ENCODE assay signal across 8 cellular contexts in the genomic region with DNA sequence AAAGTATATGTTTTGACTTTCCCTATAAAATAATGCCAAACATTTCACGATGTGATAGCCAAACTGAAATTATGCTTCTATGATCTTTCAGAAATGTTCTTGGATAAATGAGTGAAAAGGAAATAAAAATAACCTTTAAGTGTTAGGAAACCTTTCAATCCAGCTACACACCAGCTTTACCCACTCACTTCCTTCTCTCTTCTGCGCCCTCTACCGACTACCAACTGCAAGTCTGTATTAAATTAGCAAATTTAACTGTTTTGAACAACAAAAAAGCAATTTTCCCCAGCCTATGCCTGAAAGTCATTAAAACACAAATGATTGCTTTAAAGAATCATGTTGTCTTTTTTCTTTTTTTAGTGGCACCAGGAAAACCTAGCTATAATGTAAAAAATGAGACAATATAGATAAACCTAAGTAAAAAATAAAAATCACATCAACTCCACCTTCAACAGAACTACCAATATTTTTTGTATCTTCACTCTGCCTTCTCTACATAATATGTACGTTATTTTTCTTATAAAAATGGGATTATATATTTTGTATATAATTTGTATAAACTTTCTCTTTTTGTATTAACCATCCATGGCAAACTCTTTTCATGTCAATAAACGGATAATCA. TPM values are rescaled to one million over a fixed set of nuclear protein-coding genes. Genes with fewer than 3 reads are reported as not detected.
DNase-seq lines count a peak whose midpoint lies in the region; ATAC-seq, FAIRE-seq and TF ChIP-seq lines count a peak whose summit lies in the region.

No MANE protein-coding gene starts in this region.

- peak; percentile 63 for TF ChIP-seq CTCF in psoas muscle (IDR thresholded peaks at IDR 0.05)

- no peak overlapping the region for H3K4me3 ChIP-seq in psoas muscle

- H3K9me3 ChIP-seq in psoas muscle, result no peaks in the 10 kb centered on the region

- 50 to 57% (median 51%) methylated on average over 5 of the region's 5 CpGs for WGBS in psoas muscle, 3 donors

- intact Hi-C loops in psoas muscle (cut with DNase I), result no loop called here

- DNase-seq in erythroblast (lab: John Stamatoyannopoulos, UW), result peak; percentile 41 to 64
- DNase-seq in psoas muscle, result no peak
- no peak for DNase-seq in ureter (ENCODE audit: low spot score)
- no peak for DNase-seq in occipital lobe (lab: John Stamatoyannopoulos, UW)
- DNase-seq in inferior parietal cortex (ENCODE audit: extremely low spot score), result no peak

- no peak for TF ChIP-seq POLR2A in erythroblast (IDR thresholded peaks at IDR 0.05; ENCODE audit: low read length)

- peaks cover 37% of the 10 kb centered on the region for H3K4me1 ChIP-seq in psoas muscle

- TF ChIP-seq EP300 in Ishikawa (IDR thresholded peaks at IDR 0.05; ENCODE audit: borderline replicate concordance), result no peak

- no peak for ATAC-seq in psoas muscle

- TF ChIP-seq RAD21 in Ishikawa (IDR thresholded peaks at IDR 0.05; ENCODE audit: low read depth), result peak; percentile 37

- FAIRE-seq in G401.6 (lab: Jason Lieb, UNC) (peak; percentile 88), TTC549 (lab: Jason Lieb, UNC) (peak; percentile 88)

- H3K27ac ChIP-seq in psoas muscle, result no peak overlapping the region

- no peaks in the 10 kb centered on the region for H3K36me3 ChIP-seq in psoas muscle (ENCODE audit: insufficient read depth in 1 of 2, low read depth in 1 of 2)

- no peaks in the 10 kb centered on the region for H3K27me3 ChIP-seq in psoas muscle (ENCODE audit: insufficient read depth in 3 of 3, low read length in 2 of 3)

TF ChIP-seq in Ishikawa, 13 proteins besides CTCF, POLR2A, EP300 and RAD21:
- TF ChIP-seq TCF12 (IDR thresholded peaks at IDR 0.05; ENCODE audit: low read depth) (no peak), TEAD4 (IDR thresholded peaks at IDR 0.05) (no peak), NFIC (IDR thresholded peaks at IDR 0.05) (no peak), CREB1 (IDR thresholded peaks at IDR 0.05; ENCODE audit: low read depth) (no peak), EGR1 (IDR thresholded peaks at IDR 0.05) (no peak), TAF1 (IDR thresholded peaks at IDR 0.05; ENCODE audit: low read depth) (no peak), YY1 (IDR thresholded peaks at IDR 0.05; ENCODE audit: low read depth) (no peak), CEBPB (IDR thresholded peaks at IDR 0.05) (no peak), ZBTB7A (IDR thresholded peaks at IDR 0.05; ENCODE audit: low read depth) (no peak), FOXM1 (IDR thresholded peaks at IDR 0.05; ENCODE audit: borderline replicate concordance, low read depth) (no peak)
- TF ChIP-seq, protein P1, sequence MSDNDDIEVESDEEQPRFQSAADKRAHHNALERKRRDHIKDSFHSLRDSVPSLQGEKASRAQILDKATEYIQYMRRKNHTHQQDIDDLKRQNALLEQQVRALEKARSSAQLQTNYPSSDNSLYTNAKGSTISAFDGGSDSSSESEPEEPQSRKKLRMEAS (IDR thresholded peaks at IDR 0.05), result no peak
- TF ChIP-seq, protein P2, sequence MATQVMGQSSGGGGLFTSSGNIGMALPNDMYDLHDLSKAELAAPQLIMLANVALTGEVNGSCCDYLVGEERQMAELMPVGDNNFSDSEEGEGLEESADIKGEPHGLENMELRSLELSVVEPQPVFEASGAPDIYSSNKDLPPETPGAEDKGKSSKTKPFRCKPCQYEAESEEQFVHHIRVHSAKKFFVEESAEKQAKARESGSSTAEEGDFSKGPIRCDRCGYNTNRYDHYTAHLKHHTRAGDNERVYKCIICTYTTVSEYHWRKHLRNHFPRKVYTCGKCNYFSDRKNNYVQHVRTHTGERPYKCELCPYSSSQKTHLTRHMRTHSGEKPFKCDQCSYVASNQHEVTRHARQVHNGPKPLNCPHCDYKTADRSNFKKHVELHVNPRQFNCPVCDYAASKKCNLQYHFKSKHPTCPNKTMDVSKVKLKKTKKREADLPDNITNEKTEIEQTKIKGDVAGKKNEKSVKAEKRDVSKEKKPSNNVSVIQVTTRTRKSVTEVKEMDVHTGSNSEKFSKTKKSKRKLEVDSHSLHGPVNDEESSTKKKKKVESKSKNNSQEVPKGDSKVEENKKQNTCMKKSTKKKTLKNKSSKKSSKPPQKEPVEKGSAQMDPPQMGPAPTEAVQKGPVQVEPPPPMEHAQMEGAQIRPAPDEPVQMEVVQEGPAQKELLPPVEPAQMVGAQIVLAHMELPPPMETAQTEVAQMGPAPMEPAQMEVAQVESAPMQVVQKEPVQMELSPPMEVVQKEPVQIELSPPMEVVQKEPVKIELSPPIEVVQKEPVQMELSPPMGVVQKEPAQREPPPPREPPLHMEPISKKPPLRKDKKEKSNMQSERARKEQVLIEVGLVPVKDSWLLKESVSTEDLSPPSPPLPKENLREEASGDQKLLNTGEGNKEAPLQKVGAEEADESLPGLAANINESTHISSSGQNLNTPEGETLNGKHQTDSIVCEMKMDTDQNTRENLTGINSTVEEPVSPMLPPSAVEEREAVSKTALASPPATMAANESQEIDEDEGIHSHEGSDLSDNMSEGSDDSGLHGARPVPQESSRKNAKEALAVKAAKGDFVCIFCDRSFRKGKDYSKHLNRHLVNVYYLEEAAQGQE (IDR thresholded peaks at IDR 0.05; ENCODE audit: low read depth), result no peak
- TF ChIP-seq, protein P3, sequence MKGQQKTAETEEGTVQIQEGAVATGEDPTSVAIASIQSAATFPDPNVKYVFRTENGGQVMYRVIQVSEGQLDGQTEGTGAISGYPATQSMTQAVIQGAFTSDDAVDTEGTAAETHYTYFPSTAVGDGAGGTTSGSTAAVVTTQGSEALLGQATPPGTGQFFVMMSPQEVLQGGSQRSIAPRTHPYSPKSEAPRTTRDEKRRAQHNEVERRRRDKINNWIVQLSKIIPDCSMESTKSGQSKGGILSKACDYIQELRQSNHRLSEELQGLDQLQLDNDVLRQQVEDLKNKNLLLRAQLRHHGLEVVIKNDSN (IDR thresholded peaks at IDR 0.05), result no peak

RNA-seq across cellular contexts. Expression of a gene that starts 13.2 kb away (rescaled TPM):
- total RNA-seq in psoas muscle (1 to 10 TPM; 2.3 to 8.2 (median 4.9) TPM), ureter (8.4 TPM), occipital lobe (3.3 TPM)
- polyA plus RNA-seq in psoas muscle, result 10 to 100 TPM in 2 of 3 donors, 1 to 10 TPM in 1; 2.3 to 79.9 (median 13.3) TPM

RNA-seq across cellular contexts. Expression of a gene that starts 15.0 kb away (rescaled TPM):
- total RNA-seq in psoas muscle (10 to 100 TPM in 3 of 4 donors, 1 to 10 TPM in 1; 9.7 to 24.8 (median 12.2) TPM), ureter (33.9 TPM), occipital lobe (7.5 TPM)
- 10 to 100 TPM; 14.7 to 19.4 (median 14.9) TPM for polyA plus RNA-seq in psoas muscle

Comparison
In these comparisons a context has a peak if more than half of its experiments do, and no peak if none do; other contexts are left out.
1. DNase-seq: peak in erythroblast (2 of 2); none in psoas muscle (0 of 2), ureter (single experiment), occipital lobe (single experiment) and inferior parietal cortex (single experiment).